ENCODE assay signal across 8 cellular contexts in genomic region chr4:110510955-110511544, GRCh38. TPM values are rescaled to one million over a fixed set of nuclear protein-coding genes. Genes with fewer than 3 reads are reported as not detected.
DNase-seq lines count a peak whose midpoint lies in the region; ATAC-seq and TF ChIP-seq lines count a peak whose summit lies in the region.

No MANE protein-coding gene starts in this region.

- peak; percentile 51 for ATAC-seq in CD8-positive, alpha-beta T cell
- ATAC-seq in GM19467 (IDR thresholded peaks at IDR 0.05; ENCODE audit: unreplicated experiment): peak; percentile 65
- no peak for ATAC-seq in activated naive CD8-positive, alpha-beta T cell treated with anti-CD3 and anti-CD28 coated beads, Interleukin-2, amount 50 U/mL, for 24 hours
- ATAC-seq in stimulated activated memory B cell treated with anti-CD40 and anti-IgM and Interleukin-4, amounts not matched to agents 10 μg/mL and 1 μg/mL and 100 μg/mL, for 72 hours: no peak

- TF ChIP-seq EP300 in esophagus muscularis mucosa (IDR thresholded peaks at IDR 0.05) (no peak), neural cell (conservative IDR thresholded peaks at IDR 0.05; ENCODE audit: poor library complexity, severe bottlenecking) (no peak)

- in situ Hi-C loops in SK-MEL-5 (cut with HindIII; ENCODE audit: low pct_unique_long_range_greater_than_20kb, low sequenced_read_pairs): no loop called here

- CTCF ChIA-PET in CD8-positive, alpha-beta T cell (lab: Charles Lee): interaction anchor here (0.7 to 14.2 kb wide), 10 partner anchors 14 to 513 kb away, joined by 3 to 224 read pairs (median 6); no protein-coding TSS in a partner anchor

- no peaks in the 10 kb centered on the region for H3K9me2 ChIP-seq in neural cell (ENCODE audit: insufficient read depth, low read length)

- intact Hi-C loops in CD8-positive, alpha-beta T cell (cut with DNase I, micrococcal nuclease): loop anchor here (1.0 to 5.0 kb wide), 5 partner anchors 299 to 512 kb away; no protein-coding TSS in a partner anchor
- intact Hi-C loops in esophagus muscularis mucosa (cut with DNase I): loop anchor here (10.0 kb wide), 2 partner anchors 166 to 196 kb away; no protein-coding TSS in a partner anchor

- H3K36me3 Mint-ChIP-seq in CD8-positive, alpha-beta T cell: no peaks in the 10 kb centered on the region
- H3K36me3 Mint-ChIP-seq in activated naive CD8-positive, alpha-beta T cell treated with anti-CD3 and anti-CD28 coated beads, Interleukin-2, amount 50 U/mL, for 24 hours (ENCODE audit: low read depth): no peaks in the 10 kb centered on the region
- no peaks in the 10 kb centered on the region for H3K36me3 Mint-ChIP-seq in stimulated activated memory B cell treated with anti-CD40 and anti-IgM and Interleukin-4, amounts not matched to agents 10 μg/mL and 1 μg/mL and 100 μg/mL, for 72 hours

- H3K79me2 ChIP-seq in neural cell (replicated peaks; ENCODE audit: insufficient read depth, low read length): no peaks in the 10 kb centered on the region

- no peak overlapping the region for H3K9ac ChIP-seq in neural cell (ENCODE audit: low read length)

- H4K20me1 ChIP-seq in neural cell (ENCODE audit: insufficient read depth): no peaks in the 10 kb centered on the region

- no peak overlapping the region for H2AFZ ChIP-seq in neural cell (ENCODE audit: low read depth, low read length)

- no peak for TF ChIP-seq POLR2A in esophagus muscularis mucosa (IDR thresholded peaks at IDR 0.05; ENCODE audit: low read depth)

- no peak overlapping the region for H3K27ac Mint-ChIP-seq in CD8-positive, alpha-beta T cell
- no peak overlapping the region for H3K27ac Mint-ChIP-seq in activated naive CD8-positive, alpha-beta T cell treated with anti-CD3 and anti-CD28 coated beads, Interleukin-2, amount 50 U/mL, for 24 hours
- no peak overlapping the region for H3K27ac Mint-ChIP-seq in stimulated activated memory B cell treated with anti-CD40 and anti-IgM and Interleukin-4, amounts not matched to agents 10 μg/mL and 1 μg/mL and 100 μg/mL, for 72 hours

- TF ChIP-seq RAD21 in neural cell (conservative IDR thresholded peaks at IDR 0.05): peak; percentile 77

- peaks cover 10% of the 10 kb centered on the region for H3K4me1 ChIP-seq in CD8-positive, alpha-beta T cell (ENCODE audit: insufficient read depth, low read length)
- H3K4me1 ChIP-seq in esophagus muscularis mucosa: no peaks in the 10 kb centered on the region

- peaks cover 2% of the 10 kb centered on the region for H3K27me3 Mint-ChIP-seq in CD8-positive, alpha-beta T cell (ENCODE audit: low read depth)
- H3K27me3 Mint-ChIP-seq in activated naive CD8-positive, alpha-beta T cell treated with anti-CD3 and anti-CD28 coated beads, Interleukin-2, amount 50 U/mL, for 24 hours: no peaks in the 10 kb centered on the region
- H3K27me3 Mint-ChIP-seq in stimulated activated memory B cell treated with anti-CD40 and anti-IgM and Interleukin-4, amounts not matched to agents 10 μg/mL and 1 μg/mL and 100 μg/mL, for 72 hours: no peaks in the 10 kb centered on the region

- no peaks in the 10 kb centered on the region for H3K9me3 ChIP-seq in CD8-positive, alpha-beta T cell (ENCODE audit: low read length)
- H3K9me3 ChIP-seq in esophagus muscularis mucosa: no peaks in the 10 kb centered on the region
- H3K9me3 ChIP-seq in neural cell (ENCODE audit: low read length): no peaks in the 10 kb centered on the region

- peak; percentile 86 for TF ChIP-seq CTCF in CD8-positive, alpha-beta T cell (IDR thresholded peaks at IDR 0.05)
- TF ChIP-seq CTCF in esophagus muscularis mucosa (IDR thresholded peaks at IDR 0.05): peak; percentile 60 to 74 (median 74)
- peak; percentile 77 for TF ChIP-seq CTCF in neural cell (IDR thresholded peaks at IDR 0.05; ENCODE audit: poor library complexity, severe bottlenecking)

- H3K27ac ChIP-seq in CD8-positive, alpha-beta T cell (ENCODE audit: low read depth, low read length): no peak overlapping the region
- no peak overlapping the region for H3K27ac ChIP-seq in esophagus muscularis mucosa (replicated peaks in 1 of 4)
- no peak overlapping the region for H3K27ac ChIP-seq in neural cell (ENCODE audit: low read length)

- no peaks in the 10 kb centered on the region for H3K36me3 ChIP-seq in CD8-positive, alpha-beta T cell (ENCODE audit: insufficient read depth, low read length)
- H3K36me3 ChIP-seq in esophagus muscularis mucosa (no peaks in the 10 kb centered on the region), neural cell (ENCODE audit: insufficient read depth, low read length) (no peaks in the 10 kb centered on the region)

- no peak overlapping the region for H3K4me2 ChIP-seq in neural cell (ENCODE audit: low read length)

- H3K4me3 Mint-ChIP-seq in CD8-positive, alpha-beta T cell: no peak overlapping the region
- H3K4me3 Mint-ChIP-seq in activated naive CD8-positive, alpha-beta T cell treated with anti-CD3 and anti-CD28 coated beads, Interleukin-2, amount 50 U/mL, for 24 hours: no peak overlapping the region
- no peak overlapping the region for H3K4me3 Mint-ChIP-seq in stimulated activated memory B cell treated with anti-CD40 and anti-IgM and Interleukin-4, amounts not matched to agents 10 μg/mL and 1 μg/mL and 100 μg/mL, for 72 hours

- DNase-seq in CD8-positive, alpha-beta T cell: no peak
- DNase-seq in LoVo (ENCODE audit: low spot score) (peak; percentile 70), SK-MEL-5 (ENCODE audit: low read depth, low spot score) (peak; percentile 59), esophagus muscularis mucosa (ENCODE audit: extremely low spot score) (no peak)
- no peak for DNase-seq in activated naive CD8-positive, alpha-beta T cell treated with anti-CD3 and anti-CD28 coated beads, Interleukin-2, amount 50 U/mL, for 24 hours

- POLR2A ChIA-PET in CD8-positive, alpha-beta T cell (lab: Charles Lee): no interaction called here

- 43% methylated on average over 4 of the region's 4 CpGs for WGBS in esophagus muscularis mucosa

- peaks cover 10% of the 10 kb centered on the region for H3K4me1 Mint-ChIP-seq in CD8-positive, alpha-beta T cell (ENCODE audit: low read depth)
- H3K4me1 Mint-ChIP-seq in activated naive CD8-positive, alpha-beta T cell treated with anti-CD3 and anti-CD28 coated beads, Interleukin-2, amount 50 U/mL, for 24 hours: peaks cover 9% of the 10 kb centered on the region
- H3K4me1 Mint-ChIP-seq in stimulated activated memory B cell treated with anti-CD40 and anti-IgM and Interleukin-4, amounts not matched to agents 10 μg/mL and 1 μg/mL and 100 μg/mL, for 72 hours: peaks cover 6% of the 10 kb centered on the region

- H3K9me3 Mint-ChIP-seq in CD8-positive, alpha-beta T cell: no peaks in the 10 kb centered on the region
- H3K9me3 Mint-ChIP-seq in activated naive CD8-positive, alpha-beta T cell treated with anti-CD3 and anti-CD28 coated beads, Interleukin-2, amount 50 U/mL, for 24 hours: no peaks in the 10 kb centered on the region
- no peaks in the 10 kb centered on the region for H3K9me3 Mint-ChIP-seq in stimulated activated memory B cell treated with anti-CD40 and anti-IgM and Interleukin-4, amounts not matched to agents 10 μg/mL and 1 μg/mL and 100 μg/mL, for 72 hours

- H3F3A ChIP-seq in neural cell (ENCODE audit: insufficient read depth, low read length, poor library complexity, severe bottlenecking): no peaks in the 10 kb centered on the region

- H3K27me3 ChIP-seq in CD8-positive, alpha-beta T cell (ENCODE audit: insufficient read depth, low read length): no peaks in the 10 kb centered on the region
- H3K27me3 ChIP-seq in esophagus muscularis mucosa (no peaks in the 10 kb centered on the region), neural cell (ENCODE audit: insufficient read depth, low read depth, low read length) (no peaks in the 10 kb centered on the region)

- H3K4me3 ChIP-seq in CD8-positive, alpha-beta T cell (ENCODE audit: low read depth, low read length): no peak overlapping the region
- no peak overlapping the region for H3K4me3 ChIP-seq in esophagus muscularis mucosa
- no peak overlapping the region for H3K4me3 ChIP-seq in neural cell (ENCODE audit: low read length)

TF ChIP-seq in neural cell, 6 proteins besides CTCF, POLR2A, EP300 and RAD21:
- no peak for TF ChIP-seq MXI1 (conservative IDR thresholded peaks at IDR 0.05; ENCODE audit: poor library complexity, severe bottlenecking)
- peak; percentile 79 for TF ChIP-seq SMC3 (conservative IDR thresholded peaks at IDR 0.05; ENCODE audit: poor library complexity)

RNA-seq across cellular contexts. Expression of gene ENPEP, which starts 35.1 kb away (rescaled TPM):
- not detected for total RNA-seq in CD8-positive, alpha-beta T cell
- total RNA-seq in SK-MEL-5 (2014; rRNA removed; shearing (Covaris generic)): not detected in 2 replicates
- not detected in 2 replicates for polyA plus RNA-seq in SK-MEL-5 (2015; cell fraction: cytosol; rRNA removed)
- polyA plus RNA-seq in SK-MEL-5 (2015; cell fraction: nucleus; rRNA removed): not detected in 2 replicates
- 1 to 10 TPM; 4.3 to 5.4 (median 4.8) TPM for total RNA-seq in esophagus muscularis mucosa
- polyA plus RNA-seq in neural cell: 0.06 TPM in 1 of 2 replicates, not detected in the other
- polyA minus RNA-seq in neural cell: not detected in 2 replicates

Comparison
In these comparisons a context has a peak if more than half of its experiments do, and no peak if none do; other contexts are left out.
1. ATAC-seq: peak in CD8-positive, alpha-beta T cell (single experiment) and GM19467 (single experiment); none in activated naive CD8-positive, alpha-beta T cell treated with anti-CD3 and anti-CD28 coated beads, Interleukin-2, amount 50 U/mL, for 24 hours (single experiment) and stimulated activated memory B cell treated with anti-CD40 and anti-IgM and Interleukin-4, amounts not matched to agents 10 μg/mL and 1 μg/mL and 100 μg/mL, for 72 hours (single experiment).
2. DNase-seq: peak in LoVo (single experiment) and SK-MEL-5 (single experiment); none in CD8-positive, alpha-beta T cell (0 of 7), esophagus muscularis mucosa (single experiment) and activated naive CD8-positive, alpha-beta T cell treated with anti-CD3 and anti-CD28 coated beads, Interleukin-2, amount 50 U/mL, for 24 hours (single experiment).
3. Peak in every context shown above with its lines, with median percentiles within 50 percentile points of each other: CTCF ChIP-seq.